8 cellular contexts compared by ENCODE assay signal in genomic region chr14:89418452-89418851, GRCh38. TPM values are rescaled to one million over a fixed set of nuclear protein-coding genes. Genes with fewer than 3 reads are reported as not detected.
DNase-seq lines count a peak whose midpoint lies in the region; ATAC-seq and TF ChIP-seq lines count a peak whose summit lies in the region.

No MANE protein-coding gene starts in this region.

- intact Hi-C loops in gastrocnemius medialis (cut with DNase I; ENCODE audit: low total_unique reads) = loop anchor here (1.0 to 10.0 kb wide), 6 partner anchors 81 to 539 kb away; partner anchors contain the start of gene TDP1

- TF ChIP-seq CTCF in OCI-LY3 (IDR thresholded peaks at IDR 0.05; ENCODE audit: low read depth, low read length) = no peak
- TF ChIP-seq CTCF in endothelial cell (IDR thresholded peaks at IDR 0.05; ENCODE audit: unreplicated experiment) = no peak
- no peak for TF ChIP-seq CTCF in gastrocnemius medialis (IDR thresholded peaks at IDR 0.05 in 4 of 5, conservative IDR thresholded peaks at IDR 0.05 in 1 of 5)

- in situ Hi-C loops in gastrocnemius medialis (cut with MboI; ENCODE audit: low sequenced_read_pairs in 4 of 4) = loop anchor here in 3 of 4 donors (10.0 to 25.0 kb wide), 3 partner anchors 234 to 381 kb away; no protein-coding TSS in a partner anchor

- H3K79me2 ChIP-seq in OCI-LY3 (ENCODE audit: low read length) = peaks cover 17% of the 10 kb centered on the region

- H3K27ac ChIP-seq in OCI-LY3 (ENCODE audit: low read length) (no peak overlapping the region), gastrocnemius medialis (peak overlapping the region; percentile 87 to 97 (median 95))

- no peaks in the 10 kb centered on the region for H3K9me3 ChIP-seq in OCI-LY3 (ENCODE audit: insufficient read depth, low read length)
- no peaks in the 10 kb centered on the region for H3K9me3 ChIP-seq in gastrocnemius medialis

- peak overlapping the region; percentile 79 for H3K9ac ChIP-seq in OCI-LY3 (ENCODE audit: low read length)

- peak; percentile 60 for DNase-seq in DMS 273 (lab: John Stamatoyannopoulos, UW; ENCODE audit: unreplicated experiment)
- DNase-seq in DMS 273 treated with DMSO at 0.1 percent for 48 hours (lab: John Stamatoyannopoulos, UW) = no peak
- no peak for DNase-seq in endothelial cell (ENCODE audit: low spot score)
- DNase-seq in gastrocnemius medialis = peak in 1 of 2 donors; percentile 46
- no peak for DNase-seq in GM03348 (ENCODE audit: low spot score)
- DNase-seq in left lobe of liver (ENCODE audit: low spot score) = no peak
- DNase-seq in LoVo (ENCODE audit: low spot score) = no peak

- H3K4me3 Mint-ChIP-seq in endothelial cell (ENCODE audit: unreplicated experiment) = peak overlapping the region; percentile 76

- TF ChIP-seq POLR2A in gastrocnemius medialis (IDR thresholded peaks at IDR 0.05) = no peak

- H3K27me3 ChIP-seq in OCI-LY3 (ENCODE audit: low read depth, low read length) = no peaks in the 10 kb centered on the region
- no peaks in the 10 kb centered on the region for H3K27me3 ChIP-seq in gastrocnemius medialis

- H3K4me1 ChIP-seq in OCI-LY3 (ENCODE audit: low read length) (peaks cover 12% of the 10 kb centered on the region), gastrocnemius medialis (peaks cover 22 to 26% of the 10 kb centered on the region in 2 donors)

- peak overlapping the region; percentile 91 for H3K4me2 ChIP-seq in OCI-LY3 (ENCODE audit: low read length)

- peak overlapping the region; percentile 24 for H3K27ac Mint-ChIP-seq in endothelial cell (ENCODE audit: unreplicated experiment)

- H3K36me3 ChIP-seq in OCI-LY3 (replicated peaks; ENCODE audit: low read depth, low read length) = peaks cover 7% of the 10 kb centered on the region
- H3K36me3 ChIP-seq in gastrocnemius medialis = no peaks in the 10 kb centered on the region

- H3K36me3 Mint-ChIP-seq in endothelial cell (ENCODE audit: low read depth, unreplicated experiment) = peaks cover 6% of the 10 kb centered on the region

- H4K20me1 ChIP-seq in OCI-LY3 (ENCODE audit: insufficient read depth, low read length) = no peaks in the 10 kb centered on the region

- peak overlapping the region; percentile 92 for H3K4me3 ChIP-seq in OCI-LY3 (ENCODE audit: low read length)
- peak overlapping the region in 3 of 4 donors; percentile 77 to 78 (median 77) for H3K4me3 ChIP-seq in gastrocnemius medialis

- H3K9me3 Mint-ChIP-seq in endothelial cell (ENCODE audit: unreplicated experiment) = no peaks in the 10 kb centered on the region

- ATAC-seq in gastrocnemius medialis (no peak), left lobe of liver (no peak)

- peaks cover 41% of the 10 kb centered on the region for H3K4me1 Mint-ChIP-seq in endothelial cell (ENCODE audit: unreplicated experiment)

- no peak overlapping the region for H2AFZ ChIP-seq in OCI-LY3 (ENCODE audit: low read depth, low read length)

- H3K27me3 Mint-ChIP-seq in endothelial cell (ENCODE audit: unreplicated experiment) = peaks cover 19% of the 10 kb centered on the region

RNA-seq across cellular contexts. Expression of gene FOXN3, which starts 1.4 kb away (rescaled TPM):
- total RNA-seq in endothelial cell (ENCODE audit: unreplicated experiment) (108 TPM), gastrocnemius medialis (100 to 1,000 TPM in 3 of 4 donors, 10 to 100 TPM in 1; 99.6 to 172 (median 103) TPM), left lobe of liver (72.9 TPM)
